ENCODE assay signal across 1 cellular context in the genomic region with DNA sequence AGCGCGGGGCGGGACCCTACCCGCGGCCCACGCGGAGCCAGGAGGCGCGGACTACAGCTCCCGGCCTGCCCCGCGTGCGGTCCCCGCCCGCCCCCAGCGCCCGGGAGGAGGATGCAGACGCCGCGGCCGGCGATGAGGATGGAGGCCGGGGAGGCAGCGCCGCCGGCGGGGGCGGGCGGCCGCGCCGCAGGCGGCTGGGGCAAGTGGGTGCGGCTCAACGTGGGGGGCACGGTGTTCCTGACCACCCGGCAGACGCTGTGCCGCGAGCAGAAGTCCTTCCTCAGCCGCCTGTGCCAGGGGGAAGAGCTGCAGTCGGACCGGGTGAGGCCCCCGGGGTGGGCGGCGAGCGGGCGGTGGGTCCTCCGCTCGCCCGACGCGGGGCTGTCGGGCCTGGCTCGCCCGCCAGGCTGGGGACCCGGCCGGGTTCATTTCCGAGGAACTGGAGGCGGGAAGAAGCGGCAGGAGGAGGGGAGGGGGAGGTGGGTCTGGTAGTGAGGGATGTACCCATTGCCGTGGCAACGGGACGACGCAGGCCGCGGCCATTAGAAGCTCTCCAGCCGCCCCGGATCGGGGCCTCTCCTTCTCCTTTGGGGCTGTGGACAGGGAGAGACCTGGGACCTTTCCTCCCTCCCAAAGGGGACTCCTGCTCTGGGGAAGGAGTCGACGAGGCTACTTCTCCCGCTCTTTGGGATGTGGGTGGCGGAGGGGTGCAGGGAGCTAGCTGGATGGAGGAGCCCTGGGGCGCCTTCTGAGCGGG.
TF ChIP-seq lines count a peak whose summit lies in the region.

KCTD17 (plus strand) TSS at position 114 of the 757 bp plus-strand sequence; CDS start at position 133, 19 bp downstream.

TF ChIP-seq in K562, 482 proteins besides CTCF, POLR2A, EP300 and RAD21 (continued from another document):
- TF ChIP-seq, protein P1, sequence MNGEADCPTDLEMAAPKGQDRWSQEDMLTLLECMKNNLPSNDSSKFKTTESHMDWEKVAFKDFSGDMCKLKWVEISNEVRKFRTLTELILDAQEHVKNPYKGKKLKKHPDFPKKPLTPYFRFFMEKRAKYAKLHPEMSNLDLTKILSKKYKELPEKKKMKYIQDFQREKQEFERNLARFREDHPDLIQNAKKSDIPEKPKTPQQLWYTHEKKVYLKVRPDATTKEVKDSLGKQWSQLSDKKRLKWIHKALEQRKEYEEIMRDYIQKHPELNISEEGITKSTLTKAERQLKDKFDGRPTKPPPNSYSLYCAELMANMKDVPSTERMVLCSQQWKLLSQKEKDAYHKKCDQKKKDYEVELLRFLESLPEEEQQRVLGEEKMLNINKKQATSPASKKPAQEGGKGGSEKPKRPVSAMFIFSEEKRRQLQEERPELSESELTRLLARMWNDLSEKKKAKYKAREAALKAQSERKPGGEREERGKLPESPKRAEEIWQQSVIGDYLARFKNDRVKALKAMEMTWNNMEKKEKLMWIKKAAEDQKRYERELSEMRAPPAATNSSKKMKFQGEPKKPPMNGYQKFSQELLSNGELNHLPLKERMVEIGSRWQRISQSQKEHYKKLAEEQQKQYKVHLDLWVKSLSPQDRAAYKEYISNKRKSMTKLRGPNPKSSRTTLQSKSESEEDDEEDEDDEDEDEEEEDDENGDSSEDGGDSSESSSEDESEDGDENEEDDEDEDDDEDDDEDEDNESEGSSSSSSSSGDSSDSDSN (IDR thresholded peaks at IDR 0.05; ENCODE audit: borderline replicate concordance in 1 of 2, low read depth in 2 of 2, low read length in 2 of 2), result no peak
- TF ChIP-seq MCM5 (IDR thresholded peaks at IDR 0.05; ENCODE audit: low read depth), result no peak
- TF ChIP-seq, protein P2, sequence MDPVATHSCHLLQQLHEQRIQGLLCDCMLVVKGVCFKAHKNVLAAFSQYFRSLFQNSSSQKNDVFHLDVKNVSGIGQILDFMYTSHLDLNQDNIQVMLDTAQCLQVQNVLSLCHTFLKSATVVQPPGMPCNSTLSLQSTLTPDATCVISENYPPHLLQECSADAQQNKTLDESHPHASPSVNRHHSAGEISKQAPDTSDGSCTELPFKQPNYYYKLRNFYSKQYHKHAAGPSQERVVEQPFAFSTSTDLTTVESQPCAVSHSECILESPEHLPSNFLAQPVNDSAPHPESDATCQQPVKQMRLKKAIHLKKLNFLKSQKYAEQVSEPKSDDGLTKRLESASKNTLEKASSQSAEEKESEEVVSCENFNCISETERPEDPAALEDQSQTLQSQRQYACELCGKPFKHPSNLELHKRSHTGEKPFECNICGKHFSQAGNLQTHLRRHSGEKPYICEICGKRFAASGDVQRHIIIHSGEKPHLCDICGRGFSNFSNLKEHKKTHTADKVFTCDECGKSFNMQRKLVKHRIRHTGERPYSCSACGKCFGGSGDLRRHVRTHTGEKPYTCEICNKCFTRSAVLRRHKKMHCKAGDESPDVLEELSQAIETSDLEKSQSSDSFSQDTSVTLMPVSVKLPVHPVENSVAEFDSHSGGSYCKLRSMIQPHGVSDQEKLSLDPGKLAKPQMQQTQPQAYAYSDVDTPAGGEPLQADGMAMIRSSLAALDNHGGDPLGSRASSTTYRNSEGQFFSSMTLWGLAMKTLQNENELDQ (CRISPR knock-in tag; IDR thresholded peaks at IDR 0.05; ENCODE audit: borderline replicate concordance), result no peak
- TF ChIP-seq CXXC5 (CRISPR knock-in tag; IDR thresholded peaks at IDR 0.05), result peak; percentile 45
- TF ChIP-seq, protein P3, sequence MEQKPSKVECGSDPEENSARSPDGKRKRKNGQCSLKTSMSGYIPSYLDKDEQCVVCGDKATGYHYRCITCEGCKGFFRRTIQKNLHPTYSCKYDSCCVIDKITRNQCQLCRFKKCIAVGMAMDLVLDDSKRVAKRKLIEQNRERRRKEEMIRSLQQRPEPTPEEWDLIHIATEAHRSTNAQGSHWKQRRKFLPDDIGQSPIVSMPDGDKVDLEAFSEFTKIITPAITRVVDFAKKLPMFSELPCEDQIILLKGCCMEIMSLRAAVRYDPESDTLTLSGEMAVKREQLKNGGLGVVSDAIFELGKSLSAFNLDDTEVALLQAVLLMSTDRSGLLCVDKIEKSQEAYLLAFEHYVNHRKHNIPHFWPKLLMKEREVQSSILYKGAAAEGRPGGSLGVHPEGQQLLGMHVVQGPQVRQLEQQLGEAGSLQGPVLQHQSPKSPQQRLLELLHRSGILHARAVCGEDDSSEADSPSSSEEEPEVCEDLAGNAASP (IDR thresholded peaks at IDR 0.05), result no peak
- TF ChIP-seq, protein P4, sequence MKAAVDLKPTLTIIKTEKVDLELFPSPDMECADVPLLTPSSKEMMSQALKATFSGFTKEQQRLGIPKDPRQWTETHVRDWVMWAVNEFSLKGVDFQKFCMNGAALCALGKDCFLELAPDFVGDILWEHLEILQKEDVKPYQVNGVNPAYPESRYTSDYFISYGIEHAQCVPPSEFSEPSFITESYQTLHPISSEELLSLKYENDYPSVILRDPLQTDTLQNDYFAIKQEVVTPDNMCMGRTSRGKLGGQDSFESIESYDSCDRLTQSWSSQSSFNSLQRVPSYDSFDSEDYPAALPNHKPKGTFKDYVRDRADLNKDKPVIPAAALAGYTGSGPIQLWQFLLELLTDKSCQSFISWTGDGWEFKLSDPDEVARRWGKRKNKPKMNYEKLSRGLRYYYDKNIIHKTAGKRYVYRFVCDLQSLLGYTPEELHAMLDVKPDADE (conservative IDR thresholded peaks at IDR 0.05; ENCODE audit: control insufficient read depth, low read depth, low read length), result peak; percentile 47; the same call in 1 of the 2 replicates
- no peak for TF ChIP-seq SUPT5H (IDR thresholded peaks at IDR 0.05)
- no peak for TF ChIP-seq TEAD2 (tag; IDR thresholded peaks at IDR 0.05)
- no peak for TF ChIP-seq ZNF184 (CRISPR knock-in tag; IDR thresholded peaks at IDR 0.05)
- no peak for TF ChIP-seq PTRF (tag; IDR thresholded peaks at IDR 0.05)
- no peak for TF ChIP-seq CBX3 (IDR thresholded peaks at IDR 0.05; ENCODE audit: borderline replicate concordance in 1 of 2, low read length in 2 of 2)
- TF ChIP-seq ZEB2 (IDR thresholded peaks at IDR 0.05), result no peak
- TF ChIP-seq GABPA (tag; conservative IDR thresholded peaks at IDR 0.05; ENCODE audit: low read depth), result 0 out of 2 replicates have a peak, but pooled peaks have one; percentile 19
- no peak for TF ChIP-seq RBM14 (IDR thresholded peaks at IDR 0.05; ENCODE audit: borderline replicate concordance, insufficient read depth, low read depth, low read length)
- no peak for TF ChIP-seq DLX4 (CRISPR knock-in tag; IDR thresholded peaks at IDR 0.05)
- TF ChIP-seq VEZF1 (CRISPR knock-in tag; IDR thresholded peaks at IDR 0.05), result peak; percentile 54
- peak in 1 of 3 experiments; percentile 13 for TF ChIP-seq YY1 (IDR thresholded peaks at IDR 0.05; ENCODE audit: borderline replicate concordance in 1 of 3, control insufficient read depth in 1 of 3, extremely low read depth in 1 of 3, insufficient read depth in 3 of 3, insufficient read length in 1 of 3, insufficient replicate concordance in 2 of 3, low read depth in 1 of 3, low read length in 2 of 3)
- TF ChIP-seq, protein P5, sequence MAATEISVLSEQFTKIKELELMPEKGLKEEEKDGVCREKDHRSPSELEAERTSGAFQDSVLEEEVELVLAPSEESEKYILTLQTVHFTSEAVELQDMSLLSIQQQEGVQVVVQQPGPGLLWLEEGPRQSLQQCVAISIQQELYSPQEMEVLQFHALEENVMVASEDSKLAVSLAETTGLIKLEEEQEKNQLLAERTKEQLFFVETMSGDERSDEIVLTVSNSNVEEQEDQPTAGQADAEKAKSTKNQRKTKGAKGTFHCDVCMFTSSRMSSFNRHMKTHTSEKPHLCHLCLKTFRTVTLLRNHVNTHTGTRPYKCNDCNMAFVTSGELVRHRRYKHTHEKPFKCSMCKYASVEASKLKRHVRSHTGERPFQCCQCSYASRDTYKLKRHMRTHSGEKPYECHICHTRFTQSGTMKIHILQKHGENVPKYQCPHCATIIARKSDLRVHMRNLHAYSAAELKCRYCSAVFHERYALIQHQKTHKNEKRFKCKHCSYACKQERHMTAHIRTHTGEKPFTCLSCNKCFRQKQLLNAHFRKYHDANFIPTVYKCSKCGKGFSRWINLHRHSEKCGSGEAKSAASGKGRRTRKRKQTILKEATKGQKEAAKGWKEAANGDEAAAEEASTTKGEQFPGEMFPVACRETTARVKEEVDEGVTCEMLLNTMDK (IDR thresholded peaks at IDR 0.05; ENCODE audit: borderline replicate concordance, insufficient read depth, low read depth, low read length, poor library complexity, severe bottlenecking), result peak; percentile 54
- TF ChIP-seq RCOR1 (IDR thresholded peaks at IDR 0.05; ENCODE audit: borderline replicate concordance in 1 of 2, low read depth in 2 of 2, low read length in 2 of 2), result peak in 1 of 2 experiments; percentile 49; a peak in 1 of 4 replicates
- TF ChIP-seq RFX1 (IDR thresholded peaks at IDR 0.05), result peak; percentile 61
- no peak for TF ChIP-seq MAFF (IDR thresholded peaks at IDR 0.05; ENCODE audit: low read length)
- TF ChIP-seq ZNF143 (CRISPR knock-in tag; IDR thresholded peaks at IDR 0.05), result peak; percentile 68
- no peak for TF ChIP-seq SOX6 (IDR thresholded peaks at IDR 0.05)
- peak; percentile 81 for TF ChIP-seq HCFC1 (IDR thresholded peaks at IDR 0.05; ENCODE audit: low read depth, low read length)
- TF ChIP-seq SMAD3 (CRISPR knock-in tag; conservative IDR thresholded peaks at IDR 0.05), result no peak
- TF ChIP-seq MED1 (CRISPR knock-in tag; IDR thresholded peaks at IDR 0.05; ENCODE audit: borderline replicate concordance), result no peak
- TF ChIP-seq, protein P6, sequence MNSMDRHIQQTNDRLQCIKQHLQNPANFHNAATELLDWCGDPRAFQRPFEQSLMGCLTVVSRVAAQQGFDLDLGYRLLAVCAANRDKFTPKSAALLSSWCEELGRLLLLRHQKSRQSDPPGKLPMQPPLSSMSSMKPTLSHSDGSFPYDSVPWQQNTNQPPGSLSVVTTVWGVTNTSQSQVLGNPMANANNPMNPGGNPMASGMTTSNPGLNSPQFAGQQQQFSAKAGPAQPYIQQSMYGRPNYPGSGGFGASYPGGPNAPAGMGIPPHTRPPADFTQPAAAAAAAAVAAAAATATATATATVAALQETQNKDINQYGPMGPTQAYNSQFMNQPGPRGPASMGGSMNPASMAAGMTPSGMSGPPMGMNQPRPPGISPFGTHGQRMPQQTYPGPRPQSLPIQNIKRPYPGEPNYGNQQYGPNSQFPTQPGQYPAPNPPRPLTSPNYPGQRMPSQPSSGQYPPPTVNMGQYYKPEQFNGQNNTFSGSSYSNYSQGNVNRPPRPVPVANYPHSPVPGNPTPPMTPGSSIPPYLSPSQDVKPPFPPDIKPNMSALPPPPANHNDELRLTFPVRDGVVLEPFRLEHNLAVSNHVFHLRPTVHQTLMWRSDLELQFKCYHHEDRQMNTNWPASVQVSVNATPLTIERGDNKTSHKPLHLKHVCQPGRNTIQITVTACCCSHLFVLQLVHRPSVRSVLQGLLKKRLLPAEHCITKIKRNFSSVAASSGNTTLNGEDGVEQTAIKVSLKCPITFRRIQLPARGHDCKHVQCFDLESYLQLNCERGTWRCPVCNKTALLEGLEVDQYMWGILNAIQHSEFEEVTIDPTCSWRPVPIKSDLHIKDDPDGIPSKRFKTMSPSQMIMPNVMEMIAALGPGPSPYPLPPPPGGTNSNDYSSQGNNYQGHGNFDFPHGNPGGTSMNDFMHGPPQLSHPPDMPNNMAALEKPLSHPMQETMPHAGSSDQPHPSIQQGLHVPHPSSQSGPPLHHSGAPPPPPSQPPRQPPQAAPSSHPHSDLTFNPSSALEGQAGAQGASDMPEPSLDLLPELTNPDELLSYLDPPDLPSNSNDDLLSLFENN (IDR thresholded peaks at IDR 0.05; ENCODE audit: low read depth in 2 of 2, low read length in 2 of 2), result no peak
- TF ChIP-seq ZNF785 (CRISPR knock-in tag; IDR thresholded peaks at IDR 0.05), result no peak
- peak; percentile 14; the same call in 1 of the 2 replicates for TF ChIP-seq PHF8 (IDR thresholded peaks at IDR 0.05; ENCODE audit: borderline replicate concordance, low read length)
- peak; percentile 44; the same call in 1 of the 2 replicates for TF ChIP-seq CTBP1 (IDR thresholded peaks at IDR 0.05; ENCODE audit: borderline replicate concordance)
- peak; percentile 37; the same call in 1 of the 2 replicates for TF ChIP-seq ZBTB7A (IDR thresholded peaks at IDR 0.05; ENCODE audit: borderline replicate concordance, control insufficient read depth, low read depth, low read length)
- TF ChIP-seq RBBP5 (IDR thresholded peaks at IDR 0.05; ENCODE audit: borderline replicate concordance, insufficient read depth, low read length, poor library complexity, severe bottlenecking), result no peak
